ENCODE assay signal across 22 cellular contexts in genomic region chr2:170486730-170487129, GRCh38.
A peak's percentile ranks its signal among the peaks of the same experiment; 100 is the strongest.
DNase-seq lines count a peak whose midpoint lies in the region; ATAC-seq, FAIRE-seq and TF ChIP-seq lines count a peak whose summit lies in the region.
"Had no signal": no experiment of that assay in that cellular context is flagged by ENCODE, and none has a peak within 500 bp of the region (broad histone marks: within the 10 kb centered on the region; RNA-seq: fewer than 3 reads in every experiment).

No MANE protein-coding gene starts in this region.

- peak; percentile 50 for TF ChIP-seq RAD21 in GM12878 (IDR thresholded peaks at IDR 0.05; ENCODE audit: insufficient read depth, low read depth, low read length)

- no peak overlapping the region for H3K27ac ChIP-seq in GM12878 (ENCODE audit: control insufficient read depth, insufficient read depth)
- H3K27ac ChIP-seq: 22Rv1, transverse colon, WERI-Rb-1 had no signal

- H3K9me3 ChIP-seq in GM12878 (replicated peaks; ENCODE audit: control insufficient read depth, insufficient read depth, low read length) (no peaks in the 10 kb centered on the region), HAP-1 (no peaks in the 10 kb centered on the region)
- H3K9me3 ChIP-seq: transverse colon had no signal

- no peak for TF ChIP-seq EP300 in GM12878 (IDR thresholded peaks at IDR 0.05; ENCODE audit: borderline replicate concordance in 1 of 2, control insufficient read depth in 1 of 2, low read depth in 2 of 2, low read length in 2 of 2)

- no peak for FAIRE-seq in GM12878 (lab: Jason Lieb, UNC)
- peak; percentile 21 for FAIRE-seq in islet of Langerhans (lab: Jason Lieb, UNC)
- FAIRE-seq: colon had no signal

- CTCF ChIA-PET in GM12878 (lab: Yijun Ruan, JAX) = interaction anchor here (0.8 to 3.3 kb wide), 9 partner anchors 9 to 329 kb away, joined by 3 to 24 read pairs (median 4); partner anchors contain the start of gene GAD1

- no peaks in the 10 kb centered on the region for H3K79me2 ChIP-seq in GM12878 (ENCODE audit: control insufficient read depth, insufficient read depth, low read length)

- no peaks in the 10 kb centered on the region for H3K36me3 ChIP-seq in GM12878 (ENCODE audit: control insufficient read depth in 2 of 2, insufficient read depth in 2 of 2, low read length in 1 of 2)
- no peaks in the 10 kb centered on the region for H3K36me3 ChIP-seq in HAP-1 (replicated peaks)
- H3K36me3 ChIP-seq: transverse colon, WERI-Rb-1 had no signal

- peak; percentile 37; the same call in 1 of the 3 replicates for ATAC-seq in GM12878
- ATAC-seq: SK-N-SH treated with all-trans-retinoic acid at 6 μM for 48 hours had no signal

- intact Hi-C loops in GM12878 (cut with micrococcal nuclease; ENCODE audit: unreplicated experiment) = loop anchor here (10.0 kb wide), 1 partner anchor 328 kb away; the partner anchor contains the start of gene GAD1

- DNase-seq in DMS53 (lab: John Stamatoyannopoulos, UW) = peak; percentile 40
- DNase-seq in DMS53 treated with DMSO at 0.1 percent for 48 hours (lab: John Stamatoyannopoulos, UW; ENCODE audit: unreplicated experiment) = no peak
- DNase-seq in GM12878 (ENCODE audit: low read depth, low spot score) = no peak
- peak; percentile 73 for DNase-seq in superior temporal gyrus (ENCODE audit: extremely low spot score)
- DNase-seq in NCI-H2029 (lab: John Stamatoyannopoulos, UW) = no peak
- DNase-seq in NCI-H1417 (lab: John Stamatoyannopoulos, UW) = no peak
- DNase-seq in HAP-1 (ENCODE audit: low spot score in 2 of 2) = no peak
- DNase-seq: activated CD8-positive, alpha-beta memory T cell treated with anti-CD3 and anti-CD28 coated beads, Interleukin-2, amount 50 U/mL, for 4 hours; activated effector memory CD4-positive, alpha-beta T cell treated with Interleukin-2 at 50 U/mL for 16 hours; activated naive CD8-positive, alpha-beta T cell treated with anti-CD3 and anti-CD28 coated beads, Interleukin-2, amount 10 ng/mL, durations not matched to agents 7 days and 5 days; AML-193; endodermal cell; H7; NCI-H1694; stimulated activated CD4-positive, alpha-beta T cell treated with anti-CD3 and anti-CD28 coated beads, Interleukin-12 subunit alpha, Interleukin-12 subunit beta, amount 100 ng/mL, for 4 hours; stimulated activated CD4-positive, alpha-beta T cell treated with anti-CD3 and anti-CD28 coated beads, Interleukin-4, amount 100 ng/mL, for 4 hours; transverse colon; WERI-Rb-1 had no signal

- WGBS in GM12878 (ENCODE audit: insufficient coverage, insufficient replicate concordance, low lambda C conversion rate, missing lambda C conversion rate) = 18% methylated on average over 3 of the region's 3 CpGs

- POLR2A ChIA-PET in GM12878 (lab: Charles Lee) = no interaction called here

- no peaks in the 10 kb centered on the region for H3K27me3 ChIP-seq in GM12878 (replicated peaks in 1 of 2; ENCODE audit: control insufficient read depth in 2 of 2, insufficient read depth in 2 of 2, low read length in 1 of 2)
- no peaks in the 10 kb centered on the region for H3K27me3 ChIP-seq in HAP-1 (ENCODE audit: low read depth)
- H3K27me3 ChIP-seq: transverse colon had no signal

- no peaks in the 10 kb centered on the region for H3K4me1 ChIP-seq in GM12878 (ENCODE audit: control insufficient read depth, insufficient read depth, low read length)
- H3K4me1 ChIP-seq in HAP-1 = no peaks in the 10 kb centered on the region

- H3K4me3 ChIP-seq in GM12878 = no peak overlapping the region
- H3K4me3 ChIP-seq in HAP-1 = no peak overlapping the region
- H3K4me3 ChIP-seq: transverse colon had no signal

- H4K20me1 ChIP-seq in GM12878 (ENCODE audit: control insufficient read depth, insufficient read depth) = no peaks in the 10 kb centered on the region

- no peak overlapping the region for H2AFZ ChIP-seq in GM12878 (ENCODE audit: control insufficient read depth, low read depth, low read length)

- no TSS peak for BruUV-seq in GM12878 (replicated peaks; lab: Mats Ljungman, UMichigan)

- peak in 1 of 3 experiments; percentile 39; a peak in 2 of 6 replicates for TF ChIP-seq CTCF in GM12878 (IDR thresholded peaks at IDR 0.05 in 2 of 3, conservative IDR thresholded peaks at IDR 0.05 in 1 of 3; ENCODE audit: control insufficient read depth in 2 of 3, extremely low read depth in 1 of 3, insufficient read depth in 1 of 3, low read depth in 3 of 3, low read length in 3 of 3)

- H3K9ac ChIP-seq in GM12878 (ENCODE audit: control insufficient read depth, insufficient read depth, low read length) = no peak overlapping the region

- RAD21 ChIA-PET in GM12878 (lab: Charles Lee; ENCODE audit: unreplicated experiment) = interaction anchor here (0.6 to 3.3 kb wide), 12 partner anchors 25 to 330 kb away, joined by 3 to 25 read pairs (median 6); partner anchors contain the start of gene GAD1

- SMC1A ChIA-PET in GM12878 (lab: Charles Lee; ENCODE audit: uncharacterized antibody, unreplicated experiment) = interaction anchor here (0.8 to 3.2 kb wide), 16 partner anchors 12 to 387 kb away, joined by 3 to 31 read pairs (median 3); no protein-coding TSS in a partner anchor

- no peak overlapping the region for H3K4me2 ChIP-seq in GM12878 (ENCODE audit: control insufficient read depth, insufficient read depth)

- TF ChIP-seq POLR2A in GM12878 (IDR thresholded peaks at IDR 0.05; ENCODE audit: low read depth, low read length) = no peak

- in situ Hi-C loops in GM12878 (cut with MboI) = no loop called here
- in situ Hi-C loops in HAP-1 (cut with MboI; ENCODE audit: low sequenced_read_pairs) = no loop called here

TF ChIP-seq in GM12878, 131 proteins besides CTCF, POLR2A, EP300 and RAD21:
- no peak for TF ChIP-seq BACH1 (IDR thresholded peaks at IDR 0.05; ENCODE audit: borderline replicate concordance)
- TF ChIP-seq SMC3 (IDR thresholded peaks at IDR 0.05; ENCODE audit: borderline replicate concordance, low read length) = peak; percentile 39; the same call in 1 of the 2 replicates
TF ChIP-seq in GM12878: peak in this region for 1.

Comparison
In these comparisons a context has a peak if more than half of its experiments do, and no peak if none do; other contexts are left out.
1. DNase-seq: peak in DMS53 (single experiment) and superior temporal gyrus (single experiment); none in DMS53 treated with DMSO at 0.1 percent for 48 hours (single experiment), GM12878 (single experiment), NCI-H2029 (single experiment), NCI-H1417 (0 of 3) and HAP-1 (0 of 2).